29 cellular contexts compared by ENCODE assay signal in the genomic region with DNA sequence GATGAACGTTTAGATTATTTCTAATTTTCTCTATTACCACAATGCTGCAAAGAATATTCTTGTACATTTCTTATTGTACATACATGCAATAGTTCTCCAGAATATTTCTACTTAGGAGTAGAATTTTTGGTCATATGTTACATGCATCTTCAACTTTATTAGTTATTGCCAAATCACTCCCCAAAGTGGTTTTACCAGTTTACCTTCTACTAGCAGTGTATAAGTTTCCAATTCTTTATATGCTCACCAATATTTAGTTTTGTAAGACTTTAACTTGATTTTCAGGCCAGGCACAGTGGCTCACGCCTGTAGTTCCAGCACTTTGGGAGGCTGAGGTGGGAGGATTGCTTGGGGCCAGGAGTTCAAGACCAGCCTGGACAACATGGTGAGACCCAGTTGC.
"Had no signal": no experiment of that assay in that cellular context is flagged by ENCODE, and none has a peak within 500 bp of the region (broad histone marks: within the 10 kb centered on the region; RNA-seq: fewer than 3 reads in every experiment).

No MANE protein-coding gene starts in this region.

- H3K36me3 ChIP-seq: esophagus squamous epithelium, gastroesophageal sphincter, heart left ventricle, left ventricle myocardium inferior, lower lobe of right lung had no signal

- H3K27me3 ChIP-seq: dorsolateral prefrontal cortex, heart left ventricle, hepatocyte had no signal

- H3K9me3 ChIP-seq: esophagus squamous epithelium, gastroesophageal sphincter, heart left ventricle, left ventricle myocardium inferior, lower lobe of right lung, mucosa of descending colon had no signal

- DNase-seq: dermis blood vessel endothelial cell; dorsolateral prefrontal cortex; effector CD4-positive, alpha-beta T cell; effector memory CD4-positive, alpha-beta T cell; erythroblast; esophagus squamous epithelium; foreskin fibroblast; foreskin melanocyte; heart left ventricle; hypothalamus; immature natural killer cell; islet precursor cell; kidney; kidney glomerular epithelial cell; left colon; left ventricle myocardium inferior; lower lobe of right lung; mesenchymal stem cell; mucosa of descending colon; naive B cell; naive thymus-derived CD8-positive, alpha-beta T cell had no signal

- H3K4me3 ChIP-seq: coronary artery, dorsolateral prefrontal cortex, esophagus squamous epithelium, gastroesophageal sphincter, heart left ventricle, hepatocyte, left ventricle myocardium inferior, lower lobe of right lung, mucosa of descending colon had no signal

- H3K79me2 ChIP-seq: hepatocyte had no signal

- FAIRE-seq: colon, endothelial cell of umbilical vein, kidney had no signal

- H3K27ac ChIP-seq: coronary artery, dorsolateral prefrontal cortex, epithelial cell of prostate, esophagus squamous epithelium, gastroesophageal sphincter, heart left ventricle, hepatocyte, left ventricle myocardium inferior, lower lobe of right lung had no signal

- ATAC-seq: esophagus mucosa; gastroesophageal sphincter; heart left ventricle; left colon; left lobe of liver; lower lobe of right lung; mucosa of descending colon; naive thymus-derived CD8-positive, alpha-beta T cell had no signal

- H3K4me2 ChIP-seq: hepatocyte had no signal

- H2AFZ ChIP-seq: hepatocyte had no signal

- H3K4me1 ChIP-seq: esophagus squamous epithelium, gastroesophageal sphincter, heart left ventricle, left ventricle myocardium inferior, lower lobe of right lung had no signal
